Comparison of ENCODE assay signal across 13 cellular contexts in genomic region chr7:50317697-50318640, GRCh38. TPM values are rescaled to one million over a fixed set of nuclear protein-coding genes. Genes with fewer than 3 reads are reported as not detected.
DNase-seq lines count a peak whose midpoint lies in the region; ATAC-seq lines count a peak whose summit lies in the region.
"Had no signal": no experiment of that assay in that cellular context is flagged by ENCODE, and none has a peak within 500 bp of the region (broad histone marks: within the 10 kb centered on the region; RNA-seq: fewer than 3 reads in every experiment).

No MANE protein-coding gene starts in this region.

- H3K79me2 ChIP-seq in GM23248 (ENCODE audit: insufficient read depth): no peaks in the 10 kb centered on the region

- no peak overlapping the region for H3K9ac ChIP-seq in GM23248

- no peak overlapping the region for H2AFZ ChIP-seq in GM23248

- no peak for DNase-seq in activated CD4-positive, CD25-positive, alpha-beta regulatory T cell treated with anti-CD3 and anti-CD28 coated beads, Interleukin-2, amount 50 U/mL, for 72 hours
- DNase-seq in activated naive CD4-positive, alpha-beta T cell treated with anti-CD3 and anti-CD28 coated beads, Interleukin-2, amount 50 U/mL, for 16 hours: peak; percentile 26
- DNase-seq in stimulated activated naive CD8-positive, alpha-beta T cell treated with anti-CD3 and anti-CD28 coated beads, Interleukin-15, Interleukin-2, amounts not matched to agents 100 U/mL and 50 U/mL, for 24 hours: no peak
- no peak for DNase-seq in NCI-H1694 treated with DMSO at 0.1 percent for 48 hours (lab: John Stamatoyannopoulos, UW)
- DNase-seq in GM23248: no peak
- DNase-seq: EL, NCI-H1930, SHP77 treated with DMSO at 0.1 percent for 48 hours had no signal

- peaks cover 45% of the 10 kb centered on the region for H3K27me3 ChIP-seq in GM23248 (replicated peaks; ENCODE audit: insufficient read depth)
- H3K27me3 ChIP-seq: tibial nerve had no signal

- no peak overlapping the region for H3K27ac ChIP-seq in GM23248

- no peaks in the 10 kb centered on the region for H3F3A ChIP-seq in GM23248 (ENCODE audit: insufficient read depth)

- in situ Hi-C loops in GM23248 (cut with MboI): no loop called here

- H3K36me3 ChIP-seq in GM23248 (ENCODE audit: low read depth): no peaks in the 10 kb centered on the region
- H3K36me3 ChIP-seq: tibial nerve had no signal

- H3K9me2 ChIP-seq in GM23248 (ENCODE audit: insufficient read depth): no peaks in the 10 kb centered on the region

- no peaks in the 10 kb centered on the region for H4K20me1 ChIP-seq in GM23248 (ENCODE audit: insufficient read depth)

- no peak overlapping the region for H3K4me3 ChIP-seq in GM23248
- H3K4me3 ChIP-seq: tibial nerve had no signal

- H3K4me1 ChIP-seq in GM23248 (ENCODE audit: insufficient read depth): no peaks in the 10 kb centered on the region

- peak; percentile 37 to 41 for ATAC-seq in activated CD4-positive, CD25-positive, alpha-beta regulatory T cell treated with anti-CD3 and anti-CD28 coated beads, Interleukin-2, amount 50 U/mL, for 24 hours
- ATAC-seq in HG03460 (IDR thresholded peaks at IDR 0.05; ENCODE audit: unreplicated experiment): peak; percentile 2
- peak; percentile 48 for ATAC-seq in stimulated activated naive CD8-positive, alpha-beta T cell treated with anti-CD3 and anti-CD28 coated beads, Interleukin-15, Interleukin-2, amounts not matched to agents 100 U/mL and 50 U/mL, for 24 hours
- ATAC-seq in GM21526 (IDR thresholded peaks at IDR 0.05; ENCODE audit: low FRiP score, unreplicated experiment): no peak

- 47 to 48% methylated on average over 16 of the region's 16 CpGs for WGBS in GM23248 (ENCODE audit: low coverage in 1 of 2, low lambda C conversion rate in 2 of 2, missing lambda C conversion rate in 2 of 2), 2 experiments

- no peaks in the 10 kb centered on the region for H3K9me3 ChIP-seq in GM23248 (ENCODE audit: low read depth)
- H3K9me3 ChIP-seq: tibial nerve had no signal

- H3K4me2 ChIP-seq in GM23248 (ENCODE audit: unreplicated experiment): no peak overlapping the region

RNA-seq across cellular contexts. Expression of gene IKZF1, which starts 13.5 kb away (rescaled TPM):
- total RNA-seq in GM23248 (2014; rRNA removed; shearing (Covaris generic)): not detected in 2 replicates
- polyA plus RNA-seq in GM23248 (2016; fragmentation: Nextera tagmentation; extraction: Ambion mirVana): 0.06 TPM in 1 of 2 replicates, not detected in the other
- total RNA-seq: A172 had no signal
